ENCODE assay signal across 1 cellular context in genomic region chr12:121802485-121802842, GRCh38.
A peak's percentile ranks its signal among the peaks of the same experiment; 100 is the strongest.
TF ChIP-seq lines count a peak whose summit lies in the region.

No MANE protein-coding gene starts in this region.

TF ChIP-seq in HepG2, 621 proteins besides CTCF, POLR2A, EP300 and RAD21:
- TF ChIP-seq PRMT3 (CRISPR knock-in tag; IDR thresholded peaks at IDR 0.05; ENCODE audit: borderline replicate concordance, low read depth) (no peak), NCOR1 (IDR thresholded peaks at IDR 0.05; ENCODE audit: borderline replicate concordance, low read length) (0 out of 2 replicates have a peak, but pooled peaks have one; percentile 12), ZNF354B (CRISPR knock-in tag; IDR thresholded peaks at IDR 0.05) (0 out of 2 replicates have a peak, but pooled peaks have one; percentile 3), KDM5A (IDR thresholded peaks at IDR 0.05; ENCODE audit: borderline replicate concordance, low read length) (peak; percentile 24; the same call in 1 of the 2 replicates), MED13 (CRISPR knock-in tag; IDR thresholded peaks at IDR 0.05) (0 out of 2 replicates have a peak, but pooled peaks have one; percentile 18), FOXJ3 (CRISPR knock-in tag; IDR thresholded peaks at IDR 0.05; ENCODE audit: borderline replicate concordance) (0 out of 2 replicates have a peak, but pooled peaks have one; percentile 48), RBFOX2 (IDR thresholded peaks at IDR 0.05; ENCODE audit: low read depth, low read length) (peak; percentile 63), RXRB (CRISPR knock-in tag; IDR thresholded peaks at IDR 0.05; ENCODE audit: borderline replicate concordance) (no peak), ATF6 (CRISPR knock-in tag; conservative IDR thresholded peaks at IDR 0.05) (no peak), STAT6 (CRISPR knock-in tag; IDR thresholded peaks at IDR 0.05; ENCODE audit: borderline replicate concordance) (no peak), ZSCAN12 (CRISPR knock-in tag; IDR thresholded peaks at IDR 0.05) (0 out of 2 replicates have a peak, but pooled peaks have one; percentile 25), ZNF484 (CRISPR knock-in tag; IDR thresholded peaks at IDR 0.05; ENCODE audit: borderline replicate concordance, low read depth) (no peak), ZNF280D (CRISPR knock-in tag; IDR thresholded peaks at IDR 0.05) (peak; percentile 71; the same call in 1 of the 2 replicates), ZNF33B (CRISPR knock-in tag; IDR thresholded peaks at IDR 0.05) (0 out of 2 replicates have a peak, but pooled peaks have one; percentile 10), SALL2 (CRISPR knock-in tag; IDR thresholded peaks at IDR 0.05) (0 out of 2 replicates have a peak, but pooled peaks have one; percentile 27), AFF4 (CRISPR knock-in tag; IDR thresholded peaks at IDR 0.05) (0 out of 2 replicates have a peak, but pooled peaks have one; percentile 12), ZNF800 (CRISPR knock-in tag; IDR thresholded peaks at IDR 0.05) (0 out of 2 replicates have a peak, but pooled peaks have one; percentile 48), ZFAT (CRISPR knock-in tag; conservative IDR thresholded peaks at IDR 0.05) (0 out of 2 replicates have a peak, but pooled peaks have one; percentile 37), SNAPC2 (CRISPR knock-in tag; IDR thresholded peaks at IDR 0.05) (no peak), FOXP1 (IDR thresholded peaks at IDR 0.05) (no peak), FOXP1 (CRISPR knock-in tag; IDR thresholded peaks at IDR 0.05) (no peak), MEIS2 (CRISPR knock-in tag; IDR thresholded peaks at IDR 0.05) (0 out of 2 replicates have a peak, but pooled peaks have one; percentile 18)
